Comparison of ENCODE assay signal across 16 cellular contexts in genomic region chr12:78385541-78385940, GRCh38.
"Had no signal": no experiment of that assay in that cellular context is flagged by ENCODE, and none has a peak within 500 bp of the region (broad histone marks: within the 10 kb centered on the region; RNA-seq: fewer than 3 reads in every experiment).

No MANE protein-coding gene starts in this region.

- H3K27me3 ChIP-seq: ovary, testis had no signal

- H3K36me3 ChIP-seq: ovary had no signal

- H3K4me1 ChIP-seq: testis had no signal

- H3K27ac Mint-ChIP-seq: activated CD4-positive, alpha-beta T cell treated with anti-CD3 and anti-CD28 coated beads, Interleukin-2, amount 10 ng/mL, durations not matched to agents 7 days and 5 days; activated naive CD4-positive, alpha-beta T cell treated with anti-CD3 and anti-CD28 coated beads, Interleukin-2, amount 50 U/mL, for 24 hours; activated T-helper 2 cell treated with anti-CD3 and anti-CD28 coated beads, Interferon-gamma antibody, Interleukin-2, Interleukin-4, amounts not matched to agents 10 μg/mL and 5 μg/mL and 100 μg/mL, durations not matched to agents 14 hours and 24 hours and 36 hours; T-helper 17 cell had no signal

- H3K27ac ChIP-seq: ovary, testis had no signal

- H3K4me3 Mint-ChIP-seq: activated CD4-positive, alpha-beta T cell treated with anti-CD3 and anti-CD28 coated beads, Interleukin-2, amount 10 ng/mL, durations not matched to agents 7 days and 5 days; activated naive CD4-positive, alpha-beta T cell treated with anti-CD3 and anti-CD28 coated beads, Interleukin-2, amount 50 U/mL, for 24 hours; neural crest cell; T-helper 17 cell had no signal

- H3K4me3 ChIP-seq: ovary, testis had no signal

- H3K9me3 ChIP-seq: ovary, testis had no signal

- H3K27me3 Mint-ChIP-seq: activated CD4-positive, alpha-beta T cell treated with anti-CD3 and anti-CD28 coated beads, Interleukin-2, amount 10 ng/mL, durations not matched to agents 7 days and 5 days; activated naive CD4-positive, alpha-beta T cell treated with anti-CD3 and anti-CD28 coated beads, Interleukin-2, amount 50 U/mL, for 24 hours; T-helper 17 cell had no signal

- H3K36me3 Mint-ChIP-seq: activated naive CD4-positive, alpha-beta T cell treated with anti-CD3 and anti-CD28 coated beads, Interleukin-2, amount 50 U/mL, for 24 hours had no signal

- DNase-seq: activated CD4-positive, alpha-beta T cell treated with anti-CD3 and anti-CD28 coated beads, Interleukin-2, amount 10 ng/mL, durations not matched to agents 7 days and 5 days; activated CD4-positive, CD25-positive, alpha-beta regulatory T cell; activated CD8-positive, alpha-beta memory T cell treated with anti-CD3 and anti-CD28 coated beads for 24 hours; activated T-cell treated with anti-CD3 and anti-CD28 coated beads for 4 hours; aorta; glutamatergic neuron; left ventricle myocardium superior; ovary; stimulated activated CD4-positive, alpha-beta T cell treated with anti-CD3 and anti-CD28 coated beads, Interleukin-4, amount 100 ng/mL, for 1 hour; stimulated activated CD8-positive, alpha-beta memory T cell treated with anti-CD3 and anti-CD28 coated beads, Interleukin-4, amount 100 ng/mL, for 48 hours; stimulated activated naive CD8-positive, alpha-beta T cell treated with anti-CD3 and anti-CD28 coated beads, Interleukin-15, Interleukin-2, amounts not matched to agents 100 U/mL and 50 U/mL, for 24 hours; T-helper 17 cell; testis had no signal

- H3K4me1 Mint-ChIP-seq: activated CD4-positive, alpha-beta T cell treated with anti-CD3 and anti-CD28 coated beads, Interleukin-2, amount 10 ng/mL, durations not matched to agents 7 days and 5 days; activated naive CD4-positive, alpha-beta T cell treated with anti-CD3 and anti-CD28 coated beads, Interleukin-2, amount 50 U/mL, for 24 hours; T-helper 17 cell had no signal

- ATAC-seq: left ventricle myocardium superior; stimulated activated naive CD8-positive, alpha-beta T cell treated with anti-CD3 and anti-CD28 coated beads, Interleukin-15, Interleukin-2, amounts not matched to agents 100 U/mL and 50 U/mL, for 24 hours; T-helper 17 cell had no signal
